Comparison of ENCODE assay signal across 10 cellular contexts in the genomic region with DNA sequence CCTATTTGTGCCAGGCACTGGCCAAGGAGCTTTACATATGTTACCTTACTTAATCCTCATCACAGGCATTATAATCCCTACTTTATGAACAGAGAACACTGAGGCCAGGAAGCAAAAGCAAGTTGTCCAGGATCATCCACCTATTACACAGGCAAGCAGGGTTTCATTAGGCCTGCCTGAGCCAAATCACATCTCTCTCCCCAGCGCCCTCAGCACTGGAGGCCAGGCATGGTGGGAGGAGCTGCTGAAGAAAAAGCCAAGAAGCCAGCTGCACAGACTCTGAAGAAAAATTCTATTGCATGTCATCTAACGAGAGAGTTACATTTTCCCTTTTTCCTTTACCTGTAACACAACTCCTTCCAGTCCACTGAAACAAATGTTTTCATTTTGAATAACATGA.
DNase-seq lines count a peak whose midpoint lies in the region; ATAC-seq and TF ChIP-seq lines count a peak whose summit lies in the region.
"Had no signal": no experiment of that assay in that cellular context is flagged by ENCODE, and none has a peak within 500 bp of the region (broad histone marks: within the 10 kb centered on the region; RNA-seq: fewer than 3 reads in every experiment).

No MANE protein-coding gene starts in this region.

- TF ChIP-seq CTCF in fibroblast of villous mesenchyme (IDR thresholded peaks at IDR 0.05; ENCODE audit: insufficient read depth, low read depth, low read length), result no peak
- no peak for TF ChIP-seq CTCF in MM.1S (IDR thresholded peaks at IDR 0.05; ENCODE audit: low read length)

- no peaks in the 10 kb centered on the region for H3K9me2 ChIP-seq in MM.1S (replicated peaks; ENCODE audit: insufficient read depth, low read length)

- DNase-seq in NCI-H2227 treated with DMSO at 0.1 percent for 48 hours (lab: John Stamatoyannopoulos, UW) (peak; percentile 45), fibroblast of villous mesenchyme (ENCODE audit: low read depth) (peak; percentile 64), MM.1S (no peak), NCI-H1417 treated with DMSO at 0.1 percent for 48 hours (lab: John Stamatoyannopoulos, UW) (no peak), NCI-H69 (lab: John Stamatoyannopoulos, UW) (no peak)
- DNase-seq in naive thymus-derived CD8-positive, alpha-beta T cell, result no peak
- DNase-seq: activated T-cell treated with anti-CD3 and anti-CD28 coated beads, Interleukin-2, amount 50 U/mL, for 1 hour had no signal

- H3K4me1 ChIP-seq in ACC112 (ENCODE audit: control insufficient read depth, insufficient read depth, low read length, unreplicated experiment) (peaks cover 68% of the 10 kb centered on the region), MM.1S (ENCODE audit: low read length) (peaks cover 12% of the 10 kb centered on the region)

- H3K9me3 ChIP-seq in MM.1S (replicated peaks; ENCODE audit: insufficient read depth, low read length), result no peaks in the 10 kb centered on the region

- H3K36me3 ChIP-seq in ACC112 (ENCODE audit: insufficient read depth, low read length) (no peaks in the 10 kb centered on the region; the same call in 1 of the 2 replicates), MM.1S (replicated peaks; ENCODE audit: insufficient read depth, low read length) (no peaks in the 10 kb centered on the region)

- ATAC-seq in naive thymus-derived CD8-positive, alpha-beta T cell, result no peak
- ATAC-seq in GM19463 (IDR thresholded peaks at IDR 0.05; ENCODE audit: unreplicated experiment), result no peak
- ATAC-seq: K562 had no signal

- POLR2A ChIA-PET in naive thymus-derived CD8-positive, alpha-beta T cell (lab: Charles Lee), result no interaction called here

- H3K4me3 Mint-ChIP-seq in naive thymus-derived CD8-positive, alpha-beta T cell, result no peak overlapping the region

- peak overlapping the region in 7 of 10 donors; percentile 5 to 75 (median 59) for H3K27ac Mint-ChIP-seq in naive thymus-derived CD8-positive, alpha-beta T cell

- H3K79me2 ChIP-seq in ACC112 (ENCODE audit: control insufficient read depth, insufficient read depth, low read length, unreplicated experiment), result peaks cover 93% of the 10 kb centered on the region
- 0 out of 2 replicates have a peak, but pooled peaks cover 22% of the 10 kb centered on the region for H3K79me2 ChIP-seq in MM.1S (ENCODE audit: low read length)

- no peak overlapping the region for H2AFZ ChIP-seq in ACC112 (ENCODE audit: low read length, unreplicated experiment)
- H2AFZ ChIP-seq in MM.1S (ENCODE audit: low read length), result no peak overlapping the region

- H3K4me3 ChIP-seq in ACC112 (ENCODE audit: low read depth, low read length), result no peak overlapping the region
- no peak overlapping the region for H3K4me3 ChIP-seq in fibroblast of villous mesenchyme (ENCODE audit: low read depth, low read length)
- H3K4me3 ChIP-seq in MM.1S (ENCODE audit: low read length), result no peak overlapping the region
- H3K4me3 ChIP-seq: K562 had no signal

- no peak overlapping the region for H3K4me2 ChIP-seq in MM.1S (ENCODE audit: low read depth, low read length)

- no peak overlapping the region for H3K9ac ChIP-seq in MM.1S (ENCODE audit: low read length)

- no peaks in the 10 kb centered on the region for H4K20me1 ChIP-seq in MM.1S (ENCODE audit: insufficient read depth, low read length)

- H3F3A ChIP-seq in MM.1S (ENCODE audit: insufficient read depth, low read length), result no peaks in the 10 kb centered on the region

- H3K27me3 Mint-ChIP-seq in naive thymus-derived CD8-positive, alpha-beta T cell, result no peaks in the 10 kb centered on the region

- peak overlapping the region; percentile 23; the same call in 1 of the 2 replicates for H3K27ac ChIP-seq in ACC112 (ENCODE audit: low read depth, low read length)
- H3K27ac ChIP-seq in MM.1S (ENCODE audit: low read length), result no peak overlapping the region

- H3K27me3 ChIP-seq in ACC112 (ENCODE audit: insufficient read depth, low read length) (no peaks in the 10 kb centered on the region), MM.1S (replicated peaks; ENCODE audit: insufficient read depth, low read length) (no peaks in the 10 kb centered on the region)

- H3K4me1 Mint-ChIP-seq in naive thymus-derived CD8-positive, alpha-beta T cell, result peaks cover 39 to 80% (median 64%) of the 10 kb centered on the region in 4 donors

- no peaks in the 10 kb centered on the region for H3K9me3 Mint-ChIP-seq in naive thymus-derived CD8-positive, alpha-beta T cell

- H3K36me3 Mint-ChIP-seq in naive thymus-derived CD8-positive, alpha-beta T cell, result peaks cover 0 to 16% (median 4%) of the 10 kb centered on the region in 3 donors

Comparison
In these comparisons a context has a peak if more than half of its experiments do, and no peak if none do; other contexts are left out.
1. DNase-seq: peak in NCI-H2227 treated with DMSO at 0.1 percent for 48 hours (single experiment) and fibroblast of villous mesenchyme (single experiment); none in naive thymus-derived CD8-positive, alpha-beta T cell (0 of 10), MM.1S (single experiment), NCI-H1417 treated with DMSO at 0.1 percent for 48 hours (single experiment) and NCI-H69 (single experiment).